ENCODE assay signal across 1 cellular context in the genomic region with DNA sequence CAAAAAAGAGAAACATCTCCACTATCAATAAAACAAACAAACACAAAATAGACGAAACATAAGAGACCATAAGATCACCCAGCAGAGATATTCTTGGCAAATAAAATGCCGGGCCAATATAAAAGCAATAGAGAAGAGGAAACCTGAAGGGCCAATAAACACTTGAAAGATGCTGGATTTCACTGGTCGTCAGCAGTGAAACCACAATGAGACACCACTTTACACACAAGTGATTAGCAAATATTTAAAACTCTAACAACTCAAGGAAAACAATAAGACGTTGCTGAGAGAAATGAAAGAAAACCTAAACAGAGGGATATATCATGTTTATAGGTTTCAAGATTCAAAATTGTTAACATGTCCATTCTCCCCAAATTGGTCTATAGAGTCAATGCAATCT.
TF ChIP-seq lines count a peak whose summit lies in the region.

No MANE protein-coding gene starts in this region.

TF ChIP-seq in SK-N-SH, 30 proteins besides CTCF, POLR2A, EP300 and RAD21 (continued from another document):
- no peak for TF ChIP-seq IRF3 (IDR thresholded peaks at IDR 0.05; ENCODE audit: low read depth, low read length)
- no peak for TF ChIP-seq RFX5 (IDR thresholded peaks at IDR 0.05; ENCODE audit: low read length)
- no peak for TF ChIP-seq TAF1 (IDR thresholded peaks at IDR 0.05; ENCODE audit: borderline replicate concordance, low read depth, low read length)
- TF ChIP-seq GABPA (IDR thresholded peaks at IDR 0.05; ENCODE audit: low read depth): no peak
- TF ChIP-seq MXI1 (IDR thresholded peaks at IDR 0.05; ENCODE audit: low read depth, low read length): no peak
- TF ChIP-seq YY1 (IDR thresholded peaks at IDR 0.05; ENCODE audit: low read depth): no peak
- TF ChIP-seq FOSL2 (IDR thresholded peaks at IDR 0.05; ENCODE audit: borderline replicate concordance, low read depth): no peak
- TF ChIP-seq RXRA (IDR thresholded peaks at IDR 0.05; ENCODE audit: borderline replicate concordance, low read depth): no peak
- TF ChIP-seq PBX3 (IDR thresholded peaks at IDR 0.05): no peak
- TF ChIP-seq NFIC (IDR thresholded peaks at IDR 0.05; ENCODE audit: borderline replicate concordance): no peak
- no peak for TF ChIP-seq ZBTB33 (IDR thresholded peaks at IDR 0.05; ENCODE audit: borderline replicate concordance, low read depth)
